ENCODE assay signal across 30 cellular contexts in genomic region chr4:120083152-120083551, GRCh38.
"Had no signal": no experiment of that assay in that cellular context is flagged by ENCODE, and none has a peak within 500 bp of the region (broad histone marks: within the 10 kb centered on the region; RNA-seq: fewer than 3 reads in every experiment).

No MANE protein-coding gene starts in this region.

- H3K4me1 ChIP-seq: esophagus muscularis mucosa, foreskin keratinocyte, gastrocnemius medialis had no signal

- ATAC-seq: activated T-cell treated with anti-CD3 and anti-CD28 coated beads, Interleukin-2, amount 50 U/mL, for 72 hours; effector memory CD8-positive, alpha-beta T cell; foreskin keratinocyte; gastrocnemius medialis; heart left ventricle; WTC11 had no signal

- H3K4me3 ChIP-seq: esophagus muscularis mucosa, gastrocnemius medialis, heart left ventricle had no signal

- DNase-seq: activated CD4-positive, alpha-beta memory T cell treated with anti-CD3 and anti-CD28 coated beads, Interleukin-2, amount 10 ng/mL, durations not matched to agents 7 days and 5 days; activated CD4-positive, alpha-beta T cell treated with anti-CD3 and anti-CD28 coated beads for 1 hour; activated CD4-positive, alpha-beta T cell treated with anti-CD3 and anti-CD28 coated beads for 4 hours; activated CD4-positive, alpha-beta T cell treated with anti-CD3 and anti-CD28 coated beads, Interleukin-2, amount 10 ng/mL, durations not matched to agents 7 days and 5 days; activated CD4-positive, alpha-beta T cell treated with anti-CD3 and anti-CD28 coated beads, Interleukin-2, amount 50 U/mL, for 4 hours; activated CD8-positive, alpha-beta memory T cell treated with anti-CD3 and anti-CD28 coated beads, Interleukin-2, amount 50 U/mL, for 48 hours; activated gamma-delta T cell; activated naive CD4-positive, alpha-beta T cell; activated naive CD4-positive, alpha-beta T cell treated with anti-CD3 and anti-CD28 coated beads, Interleukin-2, amount 10 ng/mL, durations not matched to agents 7 days and 5 days; activated T-cell treated with anti-CD3 and anti-CD28 coated beads for 4 hours; activated T-cell treated with anti-CD3 and anti-CD28 coated beads, Interleukin-2, amount 50 U/mL, for 24 hours; activated T-cell treated with anti-CD3 and anti-CD28 coated beads, Interleukin-2, amount 50 U/mL, for 72 hours; amniotic stem cell; anterior cingulate cortex; brain microvascular endothelial cell; cortex of kidney; dermis blood vessel endothelial cell; effector CD4-positive, alpha-beta T cell; effector memory CD8-positive, alpha-beta T cell; erythroblast; foreskin keratinocyte; gastrocnemius medialis; glutamatergic neuron; heart left ventricle; T-helper 2 cell had no signal

- FAIRE-seq: astrocyte, bronchial epithelial cell had no signal

- H3K27ac ChIP-seq: brain microvascular endothelial cell, esophagus muscularis mucosa, foreskin keratinocyte, gastrocnemius medialis, heart left ventricle, VCaP had no signal

- H3K27me3 ChIP-seq: brain microvascular endothelial cell, esophagus muscularis mucosa, foreskin keratinocyte, gastrocnemius medialis, heart left ventricle had no signal

- H3K9me3 ChIP-seq: esophagus muscularis mucosa, gastrocnemius medialis, heart left ventricle had no signal

- H3K36me3 ChIP-seq: brain microvascular endothelial cell, esophagus muscularis mucosa, gastrocnemius medialis, heart left ventricle had no signal
